10 cellular contexts compared by ENCODE assay signal in the genomic region with DNA sequence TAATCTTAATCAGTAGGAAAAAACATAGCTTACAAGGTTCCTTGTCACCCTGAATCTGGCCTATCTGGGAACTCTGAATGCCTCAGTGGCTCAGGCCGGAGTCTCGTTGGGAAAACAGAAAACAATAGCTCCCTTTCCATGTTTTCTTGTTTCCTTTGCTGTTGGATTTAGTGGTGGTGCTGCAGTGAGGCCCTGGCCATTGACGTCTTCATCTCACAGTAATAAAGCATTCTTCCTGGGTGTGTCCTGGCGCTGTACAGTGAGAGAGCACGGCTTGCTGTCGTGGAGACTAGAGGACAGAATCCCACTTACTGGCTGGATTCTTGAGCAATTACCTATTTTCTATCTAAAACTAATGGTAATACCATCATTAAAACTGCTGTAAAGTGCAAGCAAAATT. TPM values are rescaled to one million over a fixed set of nuclear protein-coding genes. Genes with fewer than 3 reads are reported as not detected.
A peak's percentile ranks its signal among the peaks of the same experiment; 100 is the strongest.
DNase-seq lines count a peak whose midpoint lies in the region; ATAC-seq and TF ChIP-seq lines count a peak whose summit lies in the region.
"Had no signal": no experiment of that assay in that cellular context is flagged by ENCODE, and none has a peak within 500 bp of the region (broad histone marks: within the 10 kb centered on the region; RNA-seq: fewer than 3 reads in every experiment).

No MANE protein-coding gene starts in this region.

- H3K9me3 Mint-ChIP-seq in activated B cell treated with CpG ODN at 0.5 μM for 24 hours = no peaks in the 10 kb centered on the region
- H3K9me3 Mint-ChIP-seq in type B pancreatic cell = no peaks in the 10 kb centered on the region

- no peaks in the 10 kb centered on the region for H4K20me1 ChIP-seq in hepatocyte (ENCODE audit: insufficient read depth, poor library complexity, severe bottlenecking)

- H3K27me3 Mint-ChIP-seq in activated B cell treated with CpG ODN at 0.5 μM for 24 hours (no peaks in the 10 kb centered on the region), type B pancreatic cell (peaks cover 57% of the 10 kb centered on the region)

- H3K4me1 Mint-ChIP-seq in activated B cell treated with CpG ODN at 0.5 μM for 24 hours (peaks cover 39% of the 10 kb centered on the region), type B pancreatic cell (ENCODE audit: unreplicated experiment) (peaks cover 15% of the 10 kb centered on the region)

- no peaks in the 10 kb centered on the region for H3K79me2 ChIP-seq in hepatocyte

- TF ChIP-seq CTCF in heart left ventricle (IDR thresholded peaks at IDR 0.05) (no peak), activated B cell treated with CpG ODN at 0.5 μM for 24 hours (IDR thresholded peaks at IDR 0.05) (no peak), hepatocyte (IDR thresholded peaks at IDR 0.05; ENCODE audit: poor library complexity) (no peak), type B pancreatic cell (conservative IDR thresholded peaks at IDR 0.05) (no peak)

- POLR2A ChIA-PET in activated B cell treated with CpG ODN at 0.5 μM for 24 hours (lab: Charles Lee) = interaction anchor here (1.0 to 4.1 kb wide), 8 partner anchors 10 to 245 kb away, joined by 4 to 35 read pairs (median 15); partner anchors contain the start of gene ASCC1

- ATAC-seq in heart left ventricle = peak in 2 of 4 donors; percentile 40 to 85
- ATAC-seq in left cardiac atrium = no peak
- ATAC-seq in activated B cell treated with CpG ODN at 0.5 μM for 24 hours (ENCODE audit: low read depth) = no peak
- no peak for ATAC-seq in HG03520 (IDR thresholded peaks at IDR 0.05; ENCODE audit: unreplicated experiment)

- no peak for TF ChIP-seq POLR2A in heart left ventricle (IDR thresholded peaks at IDR 0.05)

- H3K36me3 ChIP-seq in heart left ventricle (peaks cover 0 to 9% (median 0%) of the 10 kb centered on the region in 9 donors), hepatocyte (replicated peaks; ENCODE audit: insufficient read depth, low read depth) (no peaks in the 10 kb centered on the region)
- H3K36me3 ChIP-seq: BLaER1 had no signal

- H2AFZ ChIP-seq in hepatocyte = no peak overlapping the region

- H3K4me3 ChIP-seq in heart left ventricle (no peak overlapping the region), hepatocyte (no peak overlapping the region)
- H3K4me3 ChIP-seq: BLaER1 had no signal

- H3K9me2 ChIP-seq in hepatocyte (replicated peaks; ENCODE audit: insufficient read depth) = no peaks in the 10 kb centered on the region

- CTCF ChIA-PET in activated B cell treated with CpG ODN at 0.5 μM for 24 hours (lab: Charles Lee) = interaction anchor here (1.8 kb wide), 1 partner anchor 42 kb away, joined by 13 read pairs; no protein-coding TSS in a partner anchor

- intact Hi-C loops in heart left ventricle (cut with DNase I) (no loop called here), left cardiac atrium (cut with DNase I) (no loop called here), activated B cell treated with CpG ODN at 0.5 μM for 24 hours (cut with micrococcal nuclease) (no loop called here)

- H3K27ac ChIP-seq in heart left ventricle = peak overlapping the region in 10 of 12 donors; percentile 9 to 86 (median 60)
- no peak overlapping the region for H3K27ac ChIP-seq in hepatocyte
- H3K27ac ChIP-seq: BLaER1 had no signal

- no peak for DNase-seq in heart left ventricle
- DNase-seq in left cardiac atrium = no peak
- no peak for DNase-seq in activated B cell treated with CpG ODN at 0.5 μM for 24 hours
- DNase-seq in hepatocyte (ENCODE audit: low spot score) = peak; percentile 52
- no peak for DNase-seq in type B pancreatic cell (ENCODE audit: extremely low spot score, unreplicated experiment)
- no peak for DNase-seq in NCI-H1048 (lab: John Stamatoyannopoulos, UW)
- DNase-seq in COLO668 (lab: John Stamatoyannopoulos, UW; ENCODE audit: unreplicated experiment) = no peak
- DNase-seq: KG1 had no signal

- H3K27me3 ChIP-seq in heart left ventricle (peaks cover 0 to 35% (median 13%) of the 10 kb centered on the region in 9 donors), hepatocyte (peaks cover 45% of the 10 kb centered on the region)

- H3K27ac Mint-ChIP-seq in activated B cell treated with CpG ODN at 0.5 μM for 24 hours (peak overlapping the region; percentile 65), type B pancreatic cell (no peak overlapping the region)

- no peak overlapping the region for H3K4me2 ChIP-seq in hepatocyte

- peaks cover 9% of the 10 kb centered on the region for H3K36me3 Mint-ChIP-seq in activated B cell treated with CpG ODN at 0.5 μM for 24 hours (ENCODE audit: low read depth)
- peaks cover 7% of the 10 kb centered on the region for H3K36me3 Mint-ChIP-seq in type B pancreatic cell

- 51 to 76% (median 65%) methylated on average over 6 of the region's 6 CpGs for WGBS in heart left ventricle, 4 donors
- 62% methylated on average over 6 of the region's 6 CpGs for WGBS in hepatocyte (ENCODE audit: low lambda C conversion rate, missing lambda C conversion rate)

- H3K9me3 ChIP-seq in heart left ventricle = no peaks in the 10 kb centered on the region
- H3K9me3 ChIP-seq in hepatocyte (ENCODE audit: low read depth) = no peaks in the 10 kb centered on the region
- H3K9me3 ChIP-seq: BLaER1 had no signal

- peak overlapping the region; percentile 11 for H3K4me3 Mint-ChIP-seq in activated B cell treated with CpG ODN at 0.5 μM for 24 hours
- peak overlapping the region; percentile 65 for H3K4me3 Mint-ChIP-seq in type B pancreatic cell

- H3K4me1 ChIP-seq in heart left ventricle (peaks cover 0 to 36% (median 20%) of the 10 kb centered on the region in 12 donors), hepatocyte (ENCODE audit: insufficient read depth) (peaks cover 22% of the 10 kb centered on the region)

RNA-seq across cellular contexts. Expression of gene SPOCK2, which starts 1.3 kb away (rescaled TPM):
- total RNA-seq in heart left ventricle (10 to 100 TPM in 3 of 9 donors, 1 to 10 TPM in 6; 4.4 to 15.1 (median 6.9) TPM), left cardiac atrium (1 to 10 TPM; 8.1 to 9.8 TPM), activated B cell treated with CpG ODN at 0.5 μM for 24 hours (24.2 and 27.8 TPM in 2 replicates), hepatocyte (3.0 and 3.2 TPM in 2 replicates), type B pancreatic cell (ENCODE audit: low replicate concordance) (13.8 TPM in 2 replicates)
- polyA plus RNA-seq in heart left ventricle (10 to 100 TPM; 11.2 to 16.6 TPM), hepatocyte (3.1 and 5.2 TPM in 2 replicates)
